Comparison of ENCODE assay signal across 19 cellular contexts in the genomic region with DNA sequence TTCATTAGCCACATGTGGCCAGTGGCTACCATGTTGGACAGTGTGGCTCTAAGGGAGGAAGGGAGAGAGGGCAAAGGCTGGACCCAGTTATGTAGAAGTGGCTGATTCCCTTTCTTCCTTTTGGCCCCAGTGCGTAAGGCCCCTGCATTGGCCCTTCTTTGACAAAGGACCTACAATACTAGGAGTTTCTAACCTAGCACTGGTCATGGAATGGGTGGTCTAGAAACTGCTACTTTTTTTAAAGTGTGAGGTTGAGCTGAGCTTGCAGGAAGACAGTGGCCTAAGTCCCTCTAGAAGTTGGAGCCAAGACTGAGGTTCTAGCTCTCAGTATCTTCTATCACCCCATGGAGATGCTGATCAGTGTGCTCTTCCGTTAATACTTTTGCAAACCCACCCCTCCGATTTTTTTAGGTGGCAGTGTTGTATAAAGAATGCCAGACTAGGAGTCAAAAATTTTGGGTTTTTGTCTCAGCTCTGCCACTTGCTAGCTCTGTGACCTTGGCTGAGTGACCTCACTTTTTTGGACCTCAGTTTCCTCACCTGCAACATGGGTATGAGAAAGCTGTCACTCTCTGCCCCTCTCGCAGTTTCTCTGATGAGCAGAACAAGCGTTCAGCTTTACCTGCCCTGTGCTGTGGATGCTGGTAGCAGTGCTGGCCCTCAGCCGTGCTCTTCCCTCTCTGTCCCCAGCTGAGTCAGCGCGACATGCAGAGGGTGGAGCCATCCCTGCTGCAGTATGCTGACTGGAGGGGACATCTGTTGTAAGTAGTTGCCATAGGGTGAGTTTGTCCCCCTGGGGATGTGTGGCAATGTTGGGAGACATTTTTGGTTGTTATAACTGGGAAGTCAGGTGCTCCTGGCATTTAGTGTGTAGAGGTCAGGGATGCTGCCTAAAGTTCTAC. TPM values are rescaled to one million over a fixed set of nuclear protein-coding genes. Genes with fewer than 3 reads are reported as not detected.
DNase-seq lines count a peak whose midpoint lies in the region; ATAC-seq and TF ChIP-seq lines count a peak whose summit lies in the region.
"Had no signal": no experiment of that assay in that cellular context is flagged by ENCODE, and none has a peak within 500 bp of the region (broad histone marks: within the 10 kb centered on the region; RNA-seq: fewer than 3 reads in every experiment).

No MANE protein-coding gene starts in this region.

- H3K36me3 ChIP-seq in H7 (replicated peaks; ENCODE audit: control insufficient read depth, insufficient read depth, low read length) (no peaks in the 10 kb centered on the region; the same call in none of the 2 replicates), trophoblast cell (ENCODE audit: control insufficient read depth in 1 of 2, insufficient read depth in 2 of 2, low read length in 2 of 2) (peaks cover 0 to 2% of the 10 kb centered on the region in 2 experiments)
- H3K36me3 ChIP-seq: BE2C had no signal

- H2AK5ac ChIP-seq in trophoblast cell (ENCODE audit: low read length) = no peak overlapping the region

- H2BK5ac ChIP-seq in trophoblast cell (ENCODE audit: low read depth, low read length, poor library complexity) = no peak overlapping the region

- no peak for TF ChIP-seq CTCF in NB4 (IDR thresholded peaks at IDR 0.05; ENCODE audit: low read depth, low read length)

- DNase-seq in H7 (peak; percentile 19), NB4 (ENCODE audit: low read depth) (peak; percentile 15), erythroblast (lab: John Stamatoyannopoulos, UW) (peak; percentile 20 to 38), trophoblast cell (peak; percentile 11 to 43)
- DNase-seq in activated T-helper 2 cell treated with anti-CD3 and anti-CD28 coated beads, Interferon-gamma antibody, Interleukin-2, Interleukin-4, amounts not matched to agents 10 μg/mL and 5 μg/mL and 100 μg/mL, durations not matched to agents 14 hours and 24 hours and 36 hours (ENCODE audit: low spot score) = no peak
- DNase-seq: BE2C; CD8-positive, alpha-beta T cell; COR-L47; DMS153; DMS79 treated with DMSO at 0.1 percent for 48 hours; EL; HCEC 1CT had no signal

- no peaks in the 10 kb centered on the region for H3K9me3 Mint-ChIP-seq in activated T-helper 2 cell treated with anti-CD3 and anti-CD28 coated beads, Interferon-gamma antibody, Interleukin-2, Interleukin-4, amounts not matched to agents 10 μg/mL and 5 μg/mL and 100 μg/mL, durations not matched to agents 14 hours and 24 hours and 36 hours
- H3K9me3 Mint-ChIP-seq: CD8-positive, alpha-beta T cell; IgD-negative memory B cell had no signal

- H3K27ac Mint-ChIP-seq in activated T-helper 2 cell treated with anti-CD3 and anti-CD28 coated beads, Interferon-gamma antibody, Interleukin-2, Interleukin-4, amounts not matched to agents 10 μg/mL and 5 μg/mL and 100 μg/mL, durations not matched to agents 14 hours and 24 hours and 36 hours = no peak overlapping the region
- H3K27ac Mint-ChIP-seq: CD8-positive, alpha-beta T cell; IgD-negative memory B cell had no signal

- no peak overlapping the region for H4K91ac ChIP-seq in trophoblast cell (ENCODE audit: low read depth, low read length)

- no peak overlapping the region for H3K4me2 ChIP-seq in trophoblast cell (ENCODE audit: low read length)

- no peak overlapping the region for H4K12ac ChIP-seq in trophoblast cell (ENCODE audit: low read depth, low read length)

- intact Hi-C loops in activated T-helper 2 cell treated with anti-CD3 and anti-CD28 coated beads, Interferon-gamma antibody, Interleukin-2, Interleukin-4, amounts not matched to agents 10 μg/mL and 5 μg/mL and 100 μg/mL, durations not matched to agents 14 hours and 24 hours and 36 hours (cut with micrococcal nuclease) = no loop called here

- H3K4ac ChIP-seq in trophoblast cell (ENCODE audit: low read depth, low read length) = no peak overlapping the region

- no peak overlapping the region for H4K8ac ChIP-seq in trophoblast cell (ENCODE audit: low read depth, low read length)

- no peak overlapping the region for H3K9ac ChIP-seq in trophoblast cell (ENCODE audit: low read length)

- H3K14ac ChIP-seq in trophoblast cell (ENCODE audit: low read length) = no peak overlapping the region

- no peak overlapping the region for H3K4me3 Mint-ChIP-seq in activated T-helper 2 cell treated with anti-CD3 and anti-CD28 coated beads, Interferon-gamma antibody, Interleukin-2, Interleukin-4, amounts not matched to agents 10 μg/mL and 5 μg/mL and 100 μg/mL, durations not matched to agents 14 hours and 24 hours and 36 hours (ENCODE audit: low read depth)
- H3K4me3 Mint-ChIP-seq: CD8-positive, alpha-beta T cell had no signal

- H3K23ac ChIP-seq in trophoblast cell (ENCODE audit: low read length) = no peak overlapping the region

- H2BK12ac ChIP-seq in trophoblast cell (ENCODE audit: low read length) = no peak overlapping the region

- H2BK120ac ChIP-seq in trophoblast cell (ENCODE audit: insufficient read depth, low read length, poor library complexity) = no peak overlapping the region

- H3K79me2 ChIP-seq in trophoblast cell (ENCODE audit: control insufficient read depth, insufficient read depth, low read length, poor library complexity) = no peaks in the 10 kb centered on the region

- no peak overlapping the region for H2AFZ ChIP-seq in trophoblast cell (ENCODE audit: insufficient read depth, low read length, poor library complexity)

- no peak overlapping the region for H3K4me3 ChIP-seq in H7 (ENCODE audit: insufficient read depth, low read depth, low read length)
- no peak overlapping the region for H3K4me3 ChIP-seq in NB4 (ENCODE audit: low read depth, low read length)
- H3K4me3 ChIP-seq in trophoblast cell (ENCODE audit: low read depth, low read length) = no peak overlapping the region

- H3K36me3 Mint-ChIP-seq in activated T-helper 2 cell treated with anti-CD3 and anti-CD28 coated beads, Interferon-gamma antibody, Interleukin-2, Interleukin-4, amounts not matched to agents 10 μg/mL and 5 μg/mL and 100 μg/mL, durations not matched to agents 14 hours and 24 hours and 36 hours (ENCODE audit: low read depth) = peaks cover 31% of the 10 kb centered on the region

- H3K27me3 Mint-ChIP-seq in activated T-helper 2 cell treated with anti-CD3 and anti-CD28 coated beads, Interferon-gamma antibody, Interleukin-2, Interleukin-4, amounts not matched to agents 10 μg/mL and 5 μg/mL and 100 μg/mL, durations not matched to agents 14 hours and 24 hours and 36 hours (ENCODE audit: low read depth) = no peaks in the 10 kb centered on the region
- H3K27me3 Mint-ChIP-seq: IgD-negative memory B cell had no signal

- ATAC-seq in GM19328 (IDR thresholded peaks at IDR 0.05; ENCODE audit: unreplicated experiment) (no peak), HG02970 (IDR thresholded peaks at IDR 0.05; ENCODE audit: low FRiP score, unreplicated experiment) (no peak)
- ATAC-seq: CD8-positive, alpha-beta T cell had no signal

- H3K18ac ChIP-seq in trophoblast cell (ENCODE audit: low read length) = no peak overlapping the region

- no peaks in the 10 kb centered on the region for H3K27me3 ChIP-seq in H7 (ENCODE audit: control insufficient read depth, insufficient read depth, low read length)
- H3K27me3 ChIP-seq in trophoblast cell (ENCODE audit: insufficient read depth, low read length) = no peaks in the 10 kb centered on the region
- H3K27me3 ChIP-seq: BE2C had no signal

- no CpG with 5 or more reads among the region's 8 CpGs for WGBS in trophoblast cell (ENCODE audit: extremely low coverage, insufficient coverage, insufficient read length)

- TF ChIP-seq POLR2A in NB4 (IDR thresholded peaks at IDR 0.05; ENCODE audit: extremely low read depth, insufficient read length) (no peak), erythroblast (IDR thresholded peaks at IDR 0.05; ENCODE audit: low read length) (no peak)

- no peak overlapping the region for H3K27ac ChIP-seq in trophoblast cell (ENCODE audit: low read depth, low read length)
- H3K27ac ChIP-seq: C4-2B had no signal

- peaks cover 2% of the 10 kb centered on the region for H3K9me3 ChIP-seq in trophoblast cell (ENCODE audit: insufficient read depth, low read depth, low read length)
- H3K9me3 ChIP-seq: BE2C had no signal

- no peaks in the 10 kb centered on the region for H3K4me1 ChIP-seq in trophoblast cell (ENCODE audit: control insufficient read depth in 1 of 2, insufficient read depth in 2 of 2, low read length in 2 of 2)
- H3K4me1 ChIP-seq: BE2C had no signal

- H3K4me1 Mint-ChIP-seq in activated T-helper 2 cell treated with anti-CD3 and anti-CD28 coated beads, Interferon-gamma antibody, Interleukin-2, Interleukin-4, amounts not matched to agents 10 μg/mL and 5 μg/mL and 100 μg/mL, durations not matched to agents 14 hours and 24 hours and 36 hours (ENCODE audit: low read depth) = peaks cover 11% of the 10 kb centered on the region

- H3K79me1 ChIP-seq in trophoblast cell (ENCODE audit: low read length) = no peaks in the 10 kb centered on the region

RNA-seq across cellular contexts. Expression of gene ACCS, which starts 6.9 kb away (rescaled TPM):
- total RNA-seq in H7 (2014; rRNA removed; shearing (Covaris generic)) = 13.9 and 17.3 TPM in 2 replicates
- 2.7 and 2.9 TPM in 2 replicates for polyA plus RNA-seq in trophoblast cell (2013)
- total RNA-seq in activated T-helper 2 cell treated with anti-CD3 and anti-CD28 coated beads, Interferon-gamma antibody, Interleukin-2, Interleukin-4, amounts not matched to agents 10 μg/mL and 5 μg/mL and 100 μg/mL, durations not matched to agents 14 hours and 24 hours and 36 hours = 22.8 and 25.9 TPM in 2 replicates

RNA-seq across cellular contexts. Expression of gene EXT2, which starts 22.5 kb away (rescaled TPM):
- 52.0 and 52.4 TPM in 2 replicates for total RNA-seq in H7 (2014; rRNA removed; shearing (Covaris generic))
- polyA plus RNA-seq in trophoblast cell (2013) = 28.9 and 29.7 TPM in 2 replicates
- 35.1 and 35.6 TPM in 2 replicates for total RNA-seq in activated T-helper 2 cell treated with anti-CD3 and anti-CD28 coated beads, Interferon-gamma antibody, Interleukin-2, Interleukin-4, amounts not matched to agents 10 μg/mL and 5 μg/mL and 100 μg/mL, durations not matched to agents 14 hours and 24 hours and 36 hours

RNA-seq across cellular contexts. Expression of gene ACCSL, which starts 25.2 kb away (rescaled TPM):
- not detected in 2 replicates for total RNA-seq in H7 (2014; rRNA removed; shearing (Covaris generic))
- 0.03 TPM in 1 of 2 replicates, not detected in the other for polyA plus RNA-seq in trophoblast cell (2013)
- not detected in 2 replicates for total RNA-seq in activated T-helper 2 cell treated with anti-CD3 and anti-CD28 coated beads, Interferon-gamma antibody, Interleukin-2, Interleukin-4, amounts not matched to agents 10 μg/mL and 5 μg/mL and 100 μg/mL, durations not matched to agents 14 hours and 24 hours and 36 hours
- total RNA-seq: CD8-positive, alpha-beta T cell; H1; HT-29 had no signal
- polyA plus RNA-seq: AG04450, H1 had no signal
